ENCODE assay signal across 11 cellular contexts in genomic region chr1:89588480-89588879, GRCh38.
"Had no signal": no experiment of that assay in that cellular context is flagged by ENCODE, and none has a peak within 500 bp of the region (broad histone marks: within the 10 kb centered on the region; RNA-seq: fewer than 3 reads in every experiment).

No MANE protein-coding gene starts in this region.

- H3K27me3 Mint-ChIP-seq: activated naive CD8-positive, alpha-beta T cell treated with anti-CD3 and anti-CD28 coated beads, Interleukin-2, amount 10 ng/mL, durations not matched to agents 7 days and 5 days; naive thymus-derived CD8-positive, alpha-beta T cell had no signal

- DNase-seq: activated CD4-positive, alpha-beta T cell treated with anti-CD3 and anti-CD28 coated beads for 4 hours; activated naive CD8-positive, alpha-beta T cell treated with anti-CD3 and anti-CD28 coated beads, Interleukin-2, amount 10 ng/mL, durations not matched to agents 7 days and 5 days; activated T-cell treated with anti-CD3 and anti-CD28 coated beads, Interleukin-2, amount 50 U/mL, for 48 hours; esophagus squamous epithelium; foreskin fibroblast; glutamatergic neuron; left cardiac atrium; naive thymus-derived CD8-positive, alpha-beta T cell; SHP77; T1000; upper lobe of left lung had no signal

- H3K9me3 Mint-ChIP-seq: activated naive CD8-positive, alpha-beta T cell treated with anti-CD3 and anti-CD28 coated beads, Interleukin-2, amount 10 ng/mL, durations not matched to agents 7 days and 5 days; naive thymus-derived CD8-positive, alpha-beta T cell had no signal

- H3K4me3 Mint-ChIP-seq: activated naive CD8-positive, alpha-beta T cell treated with anti-CD3 and anti-CD28 coated beads, Interleukin-2, amount 10 ng/mL, durations not matched to agents 7 days and 5 days; naive thymus-derived CD8-positive, alpha-beta T cell had no signal

- H3K27ac Mint-ChIP-seq: activated naive CD8-positive, alpha-beta T cell treated with anti-CD3 and anti-CD28 coated beads, Interleukin-2, amount 10 ng/mL, durations not matched to agents 7 days and 5 days had no signal

- ATAC-seq: left cardiac atrium; naive thymus-derived CD8-positive, alpha-beta T cell had no signal
